Comparison of ENCODE assay signal across 1 cellular context in genomic region chr4:53905281-53905934, GRCh38.
TF ChIP-seq lines count a peak whose summit lies in the region.

No MANE protein-coding gene starts in this region.

TF ChIP-seq in K562, 482 proteins besides CTCF, POLR2A, EP300 and RAD21:
- no peak for TF ChIP-seq HNRNPL (IDR thresholded peaks at IDR 0.05; ENCODE audit: low read depth, low read length)
- no peak for TF ChIP-seq ZNF76 (CRISPR knock-in tag; IDR thresholded peaks at IDR 0.05; ENCODE audit: borderline replicate concordance)
- no peak for TF ChIP-seq ZNF184 (CRISPR knock-in tag; IDR thresholded peaks at IDR 0.05)
- no peak for TF ChIP-seq RNF2 (IDR thresholded peaks at IDR 0.05)
- TF ChIP-seq BCLAF1 (IDR thresholded peaks at IDR 0.05; ENCODE audit: borderline replicate concordance in 1 of 2, control insufficient read depth in 1 of 2, low read depth in 2 of 2, low read length in 1 of 2): no peak
TF ChIP-seq in K562: peak in this region for 0.
